ENCODE assay signal across 1 cellular context in the genomic region with DNA sequence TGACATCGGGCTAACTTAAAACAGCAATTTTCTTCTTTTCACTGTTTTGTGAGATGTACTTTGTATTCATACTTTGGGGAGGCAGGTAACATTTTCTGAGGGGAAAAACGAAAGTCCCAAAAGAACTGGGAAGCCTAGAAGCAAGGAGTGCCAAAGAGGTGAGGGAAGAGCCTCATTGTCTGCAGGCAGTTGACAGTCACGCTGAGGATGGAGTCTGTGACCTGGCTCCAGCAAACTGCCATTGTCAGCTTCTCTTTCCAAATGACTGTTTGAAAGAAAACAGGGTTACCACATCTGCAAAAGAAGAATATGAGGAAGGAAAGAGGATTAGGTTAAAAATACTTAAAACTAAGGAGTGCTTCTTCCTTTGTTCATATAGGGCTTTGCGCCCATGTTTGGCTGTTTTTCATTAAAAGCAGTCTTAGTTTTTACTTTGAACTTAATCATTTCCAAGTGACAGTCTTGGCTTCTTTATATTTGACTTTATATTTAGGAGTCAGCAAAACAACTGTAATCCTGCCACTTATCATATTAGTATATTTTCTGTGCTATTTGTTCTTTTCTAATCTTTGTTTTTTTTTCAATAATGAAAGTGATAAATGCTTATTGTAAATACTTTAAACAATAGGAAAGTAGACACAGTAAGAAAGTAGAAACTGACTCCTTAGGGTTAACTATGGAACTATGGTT.
TF ChIP-seq lines count a peak whose summit lies in the region.

No MANE protein-coding gene starts in this region.

TF ChIP-seq in A549, 52 proteins besides CTCF, POLR2A, EP300 and RAD21:
- TF ChIP-seq, protein P1, sequence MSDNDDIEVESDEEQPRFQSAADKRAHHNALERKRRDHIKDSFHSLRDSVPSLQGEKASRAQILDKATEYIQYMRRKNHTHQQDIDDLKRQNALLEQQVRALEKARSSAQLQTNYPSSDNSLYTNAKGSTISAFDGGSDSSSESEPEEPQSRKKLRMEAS (IDR thresholded peaks at IDR 0.05) = no peak
- no peak for TF ChIP-seq EHMT2 (IDR thresholded peaks at IDR 0.05; ENCODE audit: low read depth)
- TF ChIP-seq POLR2AphosphoS2 (conservative IDR thresholded peaks at IDR 0.05; ENCODE audit: low read length) = no peak
- no peak for TF ChIP-seq HOXB13 (CRISPR knock-in tag; IDR thresholded peaks at IDR 0.05; ENCODE audit: low read depth)
- TF ChIP-seq KDM1A (IDR thresholded peaks at IDR 0.05; ENCODE audit: low read depth) = no peak
- TF ChIP-seq ZSCAN20 (CRISPR knock-in tag; IDR thresholded peaks at IDR 0.05) = no peak
- no peak for TF ChIP-seq GATA3 (IDR thresholded peaks at IDR 0.05; ENCODE audit: borderline replicate concordance)
- TF ChIP-seq RNF2 (IDR thresholded peaks at IDR 0.05; ENCODE audit: borderline replicate concordance, low read depth) = no peak
- no peak for TF ChIP-seq JUN (IDR thresholded peaks at IDR 0.05)
- no peak for TF ChIP-seq CHD4 (IDR thresholded peaks at IDR 0.05; ENCODE audit: borderline replicate concordance)
- no peak for TF ChIP-seq KDM5A (IDR thresholded peaks at IDR 0.05)
